ENCODE assay signal across 26 cellular contexts in genomic region chr9:96386157-96386556, GRCh38.
"Had no signal": no experiment of that assay in that cellular context is flagged by ENCODE, and none has a peak within 500 bp of the region (broad histone marks: within the 10 kb centered on the region; RNA-seq: fewer than 3 reads in every experiment).

No MANE protein-coding gene starts in this region.

- H3K9me3 ChIP-seq: heart left ventricle, lower lobe of right lung, ovary, right atrium auricular region, sigmoid colon, stomach, thoracic aorta, transverse colon had no signal

- H3K36me3 Mint-ChIP-seq: mesothelial cell of epicardium had no signal

- H3K27ac ChIP-seq: coronary artery, lower lobe of right lung, neural progenitor cell, ovary, right atrium auricular region, sigmoid colon, skin epidermis, thoracic aorta had no signal

- H3K4me1 ChIP-seq: neural progenitor cell had no signal

- H2AFZ ChIP-seq: neural progenitor cell had no signal

- ATAC-seq: heart left ventricle; left lobe of liver; lower lobe of right lung; natural killer cell treated with Interleukin-12 subunit alpha and Interleukin-12 subunit beta and Interleukin-15 and Interleukin-18, amount 100 ng/mL, for 72 hours had no signal

- FAIRE-seq: endothelial cell of umbilical vein, frontal cortex had no signal

- H3K27ac Mint-ChIP-seq: endodermal cell, memory B cell, mesothelial cell of epicardium, neural progenitor cell had no signal

- DNase-seq: effector CD4-positive, alpha-beta T cell; endodermal cell; erythroblast; heart left ventricle; islet precursor cell; lower lobe of right lung; nucleus accumbens; ovary; sigmoid colon; stimulated activated CD4-positive, alpha-beta T cell treated with anti-CD3 and anti-CD28 coated beads, Interleukin-2, amount 100 ng/mL, for 24 hours; stimulated activated CD4-positive, alpha-beta T cell treated with anti-CD3 and anti-CD28 coated beads, Interleukin-4, amount 100 ng/mL, for 4 hours; stimulated activated naive CD4-positive, alpha-beta T cell; stomach; substantia nigra; transverse colon had no signal

- H3K4me3 ChIP-seq: coronary artery, heart left ventricle, lower lobe of right lung, neural progenitor cell, ovary, right atrium auricular region, sigmoid colon, skin epidermis, stomach, thoracic aorta, transverse colon had no signal

- H3K4me2 ChIP-seq: neural progenitor cell had no signal

- H3K27me3 ChIP-seq: heart left ventricle, ovary, right atrium auricular region, sigmoid colon, stomach, transverse colon had no signal

- H3K9ac ChIP-seq: neural progenitor cell had no signal

- H3K4me3 Mint-ChIP-seq: endodermal cell, memory B cell, mesothelial cell of epicardium, neural progenitor cell had no signal

- H3K27me3 Mint-ChIP-seq: memory B cell; natural killer cell treated with Interleukin-12 subunit alpha and Interleukin-12 subunit beta and Interleukin-15 and Interleukin-18, amount 100 ng/mL, for 72 hours had no signal

- H3K36me3 ChIP-seq: lower lobe of right lung, neural progenitor cell, ovary, right atrium auricular region, sigmoid colon, stomach, thoracic aorta, transverse colon had no signal

- H3K9me3 Mint-ChIP-seq: endodermal cell; memory B cell; mesothelial cell of epicardium; natural killer cell treated with Interleukin-12 subunit alpha and Interleukin-12 subunit beta and Interleukin-15 and Interleukin-18, amount 100 ng/mL, for 72 hours; neural progenitor cell had no signal
